Comparison of ENCODE assay signal across 18 cellular contexts in the genomic region with DNA sequence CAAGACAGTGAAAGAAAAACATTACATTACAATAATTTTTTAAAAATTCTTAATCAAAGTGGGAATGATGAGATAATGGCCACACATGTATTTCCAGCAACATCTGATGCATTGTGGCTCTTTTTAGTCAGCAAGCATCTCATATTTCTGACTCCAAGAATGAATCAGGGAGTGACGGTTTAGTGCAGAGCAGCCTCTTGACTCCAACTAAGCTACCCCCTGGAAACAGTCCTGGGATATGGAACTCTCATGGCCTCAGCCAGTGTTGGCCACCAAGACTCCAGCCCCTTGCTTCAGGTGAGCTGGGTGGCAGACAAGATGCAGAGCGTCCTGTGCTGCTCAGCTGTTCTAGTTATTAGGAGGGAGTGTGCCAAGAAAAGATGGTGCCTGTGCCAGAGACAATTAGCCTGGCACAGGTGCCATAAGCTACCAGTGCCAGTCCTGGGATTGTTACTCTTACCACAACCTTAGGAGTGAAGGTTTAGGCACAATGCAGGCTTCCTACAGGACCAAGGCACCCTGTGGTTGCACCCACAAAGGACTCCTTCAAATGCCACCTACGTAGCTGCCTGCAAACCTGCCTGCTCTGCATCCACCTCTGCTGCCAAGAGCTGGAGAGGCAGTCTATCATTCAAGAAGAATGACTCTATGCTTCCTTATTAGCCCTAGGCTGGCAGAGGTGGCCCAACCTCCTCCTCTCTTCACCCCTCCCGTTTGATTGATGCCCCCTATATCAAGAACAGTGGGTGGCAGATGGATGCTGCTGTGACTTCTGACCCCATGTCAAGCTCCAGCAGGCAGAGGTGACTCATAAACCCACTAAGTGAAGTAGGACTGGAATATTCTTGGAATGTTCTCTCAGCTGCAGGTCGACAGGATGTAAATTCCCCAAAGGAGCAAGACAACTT. TPM values are rescaled to one million over a fixed set of nuclear protein-coding genes. Genes with fewer than 3 reads are reported as not detected.
DNase-seq lines count a peak whose midpoint lies in the region; ATAC-seq, FAIRE-seq and TF ChIP-seq lines count a peak whose summit lies in the region.
"Had no signal": no experiment of that assay in that cellular context is flagged by ENCODE, and none has a peak within 500 bp of the region (broad histone marks: within the 10 kb centered on the region; RNA-seq: fewer than 3 reads in every experiment).

No MANE protein-coding gene starts in this region.

- H3K4me3 ChIP-seq in mesenchymal stem cell (ENCODE audit: insufficient read depth in 1 of 2, low read depth in 1 of 2, low read length in 2 of 2) = no peak overlapping the region
- H3K4me3 ChIP-seq: ascending aorta, neural progenitor cell had no signal

- peak overlapping the region; percentile 14 for H3K4me2 ChIP-seq in mesenchymal stem cell (ENCODE audit: low read length, poor library complexity, severe bottlenecking)
- H3K4me2 ChIP-seq: neural progenitor cell had no signal

- peak overlapping the region in 1 of 2 experiments; percentile 26 for H3K14ac ChIP-seq in mesenchymal stem cell (ENCODE audit: low read length in 2 of 2)

- no peak for TF ChIP-seq CTCF in D721Med (IDR thresholded peaks at IDR 0.05; ENCODE audit: insufficient read depth, missing control alignments)

- peak; percentile 83 for DNase-seq in ELR (ENCODE audit: low read depth)
- DNase-seq in NCI-H446 treated with DMSO at 0.1 percent for 48 hours (lab: John Stamatoyannopoulos, UW) = peak; percentile 69
- DNase-seq in cerebellum (ENCODE audit: low spot score) = peak; percentile 59
- peak; percentile 11 for DNase-seq in mesenchymal stem cell
- DNase-seq in NCI-H1105 (lab: John Stamatoyannopoulos, UW) = no peak
- no peak for DNase-seq in D721Med (ENCODE audit: insufficient read length, low spot score)
- no peak for DNase-seq in GDM1 (lab: John Stamatoyannopoulos, UW)
- DNase-seq: activated B cell treated with CpG ODN at 0.5 μM for 24 hours; activated T-cell treated with anti-CD3 and anti-CD28 coated beads, Interleukin-2, amount 50 U/mL, for 24 hours; CD4-positive, alpha-beta memory T cell; GOT3; Kasumi-1; left colon; NCI-H2227 treated with DMSO at 0.1 percent for 48 hours had no signal

- H3K27me3 ChIP-seq in mesenchymal stem cell (ENCODE audit: control insufficient read depth in 1 of 2, insufficient read depth in 1 of 2, low read length in 2 of 2) = no peaks in the 10 kb centered on the region
- H3K27me3 ChIP-seq: ascending aorta, neural progenitor cell had no signal

- no peak for ATAC-seq in HG03108 (IDR thresholded peaks at IDR 0.05; ENCODE audit: unreplicated experiment)
- ATAC-seq: left colon; stimulated activated effector memory CD8-positive, alpha-beta T cell treated with anti-CD3 and anti-CD28 coated beads, Interleukin-12 subunit alpha, Interleukin-12 subunit beta, amount 100 ng/mL, for 72 hours had no signal

- no peak overlapping the region for H2AFZ ChIP-seq in mesenchymal stem cell (ENCODE audit: low read depth, low read length)
- H2AFZ ChIP-seq: neural progenitor cell had no signal

- H3K9ac ChIP-seq in mesenchymal stem cell (ENCODE audit: low read length) = peak overlapping the region; percentile 6
- H3K9ac ChIP-seq: neural progenitor cell had no signal

- H3K36me3 ChIP-seq in mesenchymal stem cell (ENCODE audit: control insufficient read depth in 1 of 2, insufficient read depth in 2 of 2, low read depth in 1 of 2, low read length in 2 of 2) = peaks cover 0 to 4% of the 10 kb centered on the region in 2 experiments
- H3K36me3 ChIP-seq: neural progenitor cell had no signal

- no peaks in the 10 kb centered on the region for H3K9me3 ChIP-seq in mesenchymal stem cell (ENCODE audit: control insufficient read depth, low read length)
- H3K9me3 ChIP-seq: ascending aorta had no signal

- no peak overlapping the region for H3K23ac ChIP-seq in mesenchymal stem cell (ENCODE audit: low read length in 2 of 2)

- 54% methylated on average over 5 of the region's 5 CpGs for WGBS in mesenchymal stem cell

- H2BK5ac ChIP-seq in mesenchymal stem cell (ENCODE audit: low read depth, low read length, poor library complexity, severe bottlenecking) = peak overlapping the region; percentile 77

- no peak overlapping the region for H2BK15ac ChIP-seq in mesenchymal stem cell (ENCODE audit: low read depth, poor library complexity, severe bottlenecking)

- H3K4me1 ChIP-seq in mesenchymal stem cell (ENCODE audit: control insufficient read depth, insufficient read depth, low read depth, low read length) = peaks cover 8% of the 10 kb centered on the region
- H3K4me1 ChIP-seq: ascending aorta, neural progenitor cell had no signal

- H3K79me1 ChIP-seq in mesenchymal stem cell (replicated peaks; ENCODE audit: low read length, poor library complexity, severe bottlenecking) = peaks cover 11% of the 10 kb centered on the region

- no peak overlapping the region for H4K8ac ChIP-seq in mesenchymal stem cell (ENCODE audit: low read length)

- peak overlapping the region in 1 of 2 experiments; percentile 2 for H2BK12ac ChIP-seq in mesenchymal stem cell (ENCODE audit: low read length in 2 of 2)

- no peak overlapping the region for H4K91ac ChIP-seq in mesenchymal stem cell (ENCODE audit: low read length)

- peak overlapping the region; percentile 98 for H2AK5ac ChIP-seq in mesenchymal stem cell (ENCODE audit: low read length, severe bottlenecking)

- H3K27ac ChIP-seq in mesenchymal stem cell (ENCODE audit: low read length, poor library complexity, severe bottlenecking) = peak overlapping the region; percentile 99
- H3K27ac ChIP-seq: ascending aorta, neural progenitor cell had no signal

- H3K18ac ChIP-seq in mesenchymal stem cell (ENCODE audit: low read depth in 1 of 2, low read length in 2 of 2) = no peak overlapping the region

- no peak for FAIRE-seq in D721Med (lab: Jason Lieb, UNC)

- no peak overlapping the region for H2BK120ac ChIP-seq in mesenchymal stem cell (ENCODE audit: low read depth, low read length)

- no peak overlapping the region for H3K4ac ChIP-seq in mesenchymal stem cell (ENCODE audit: low read depth in 1 of 2, low read length in 2 of 2)

RNA-seq across cellular contexts. Expression of a gene that starts 6.0 kb away (rescaled TPM):
- 2.4 TPM for total RNA-seq in cerebellum
- 1.3 TPM for polyA plus RNA-seq in mesenchymal stem cell (2013, experiment 1 of 2)
- 1.8 TPM for polyA plus RNA-seq in mesenchymal stem cell (2013, experiment 2 of 2)
- total RNA-seq: activated B cell treated with CpG ODN at 0.5 μM for 24 hours; CD4-positive, alpha-beta memory T cell had no signal
- polyA plus RNA-seq: CD4-positive, alpha-beta memory T cell had no signal

Comparison
In these comparisons a context has a peak if more than half of its experiments do, and no peak if none do; other contexts are left out.
1. DNase-seq: peak in ELR (single experiment), NCI-H446 treated with DMSO at 0.1 percent for 48 hours (single experiment), cerebellum (single experiment) and mesenchymal stem cell (single experiment); none in NCI-H1105 (single experiment), D721Med (single experiment) and GDM1 (single experiment).